Comparison of ENCODE assay signal across 8 cellular contexts in the genomic region with DNA sequence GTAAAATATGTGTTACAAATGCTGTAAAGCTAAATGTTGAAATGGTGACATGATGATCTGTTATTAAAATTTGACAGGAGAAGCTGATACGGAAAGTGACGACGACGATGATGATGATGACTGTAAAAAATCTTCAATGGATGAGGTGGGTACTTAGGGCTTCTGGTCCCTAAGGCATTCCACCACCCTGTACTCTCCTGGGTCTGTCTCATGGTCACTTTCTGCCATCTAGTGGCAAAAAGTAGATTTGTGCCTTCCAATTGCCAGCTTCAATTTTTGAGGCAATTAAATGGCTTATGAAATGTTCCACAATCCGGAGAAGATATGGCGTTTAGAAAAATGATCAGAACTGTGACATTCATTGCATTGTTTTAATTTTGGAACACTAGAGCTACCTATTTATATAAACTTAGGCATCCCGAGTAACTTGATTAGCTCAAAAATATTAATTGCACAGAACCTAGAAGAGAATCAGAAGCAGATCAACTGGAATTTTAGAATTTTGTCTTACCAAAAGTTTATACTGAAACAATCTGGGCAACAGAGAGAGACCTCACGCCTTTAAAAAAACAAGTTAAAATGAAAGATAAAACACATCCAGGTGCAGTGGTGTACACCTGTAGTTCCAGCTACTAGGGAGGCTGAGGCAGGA.
DNase-seq lines count a peak whose midpoint lies in the region; ATAC-seq and TF ChIP-seq lines count a peak whose summit lies in the region.

No MANE protein-coding gene starts in this region.

- intact Hi-C loops in esophagus muscularis mucosa (cut with DNase I) = loop anchor here (5.0 kb wide), 1 partner anchor 680 kb away; no protein-coding TSS in a partner anchor

- TF ChIP-seq EP300 in esophagus muscularis mucosa (IDR thresholded peaks at IDR 0.05) = no peak

- TF ChIP-seq CTCF in GM12864 (IDR thresholded peaks at IDR 0.05; ENCODE audit: low read depth, low read length, missing control alignments) = peak; percentile 74
- peak; percentile 76 to 81 (median 77) for TF ChIP-seq CTCF in esophagus muscularis mucosa (IDR thresholded peaks at IDR 0.05)

- H3K4me3 Mint-ChIP-seq in naive B cell = no peak overlapping the region

- H3K9me3 Mint-ChIP-seq in naive B cell = no peaks in the 10 kb centered on the region

- no peaks in the 10 kb centered on the region for H3K9me3 ChIP-seq in esophagus muscularis mucosa

- peak; percentile 55 for DNase-seq in AG08395 (ENCODE audit: low spot score)
- DNase-seq in GM12864 (ENCODE audit: low read depth) = no peak
- DNase-seq in NCI-H1694 (lab: John Stamatoyannopoulos, UW) = peak; percentile 56
- peak; percentile 24 to 68 for DNase-seq in SW 1271 (lab: John Stamatoyannopoulos, UW)
- no peak for DNase-seq in esophagus muscularis mucosa (ENCODE audit: extremely low spot score)
- peak; percentile 30 for DNase-seq in naive B cell
- DNase-seq in cortex of kidney (lab: John Stamatoyannopoulos, UW) = no peak

- H3K4me1 ChIP-seq in esophagus muscularis mucosa = peaks cover 4 to 21% (median 14%) of the 10 kb centered on the region in 4 donors

- WGBS in esophagus muscularis mucosa = 35% methylated on average over 8 of the region's 8 CpGs

- H3K4me3 ChIP-seq in GM12864 (ENCODE audit: low read depth, low read length) (no peak overlapping the region), esophagus muscularis mucosa (no peak overlapping the region)

- no peaks in the 10 kb centered on the region for H3K36me3 Mint-ChIP-seq in naive B cell

- H3K27ac Mint-ChIP-seq in naive B cell = no peak overlapping the region

- ATAC-seq in HG02884 (IDR thresholded peaks at IDR 0.05; ENCODE audit: unreplicated experiment) = peak; percentile 84
- peak; percentile 33 to 35 for ATAC-seq in naive B cell (ENCODE audit: low read depth in 2 of 2)

- H3K27me3 Mint-ChIP-seq in naive B cell = no peaks in the 10 kb centered on the region

- H3K4me1 Mint-ChIP-seq in naive B cell = no peaks in the 10 kb centered on the region

- no peak for TF ChIP-seq POLR2A in esophagus muscularis mucosa (IDR thresholded peaks at IDR 0.05; ENCODE audit: low read depth)

- H3K36me3 ChIP-seq in esophagus muscularis mucosa = peaks cover 0 to 33% (median 0%) of the 10 kb centered on the region in 4 donors

- no peaks in the 10 kb centered on the region for H3K27me3 ChIP-seq in esophagus muscularis mucosa

- H3K27ac ChIP-seq in esophagus muscularis mucosa (replicated peaks in 1 of 4) = no peak overlapping the region

Comparison
In these comparisons a context has a peak if more than half of its experiments do, and no peak if none do; other contexts are left out.
1. DNase-seq: peak in AG08395 (single experiment), NCI-H1694 (single experiment), SW 1271 (2 of 2) and naive B cell (single experiment); none in GM12864 (single experiment), esophagus muscularis mucosa (single experiment) and cortex of kidney (single experiment).